Comparison of ENCODE assay signal across 9 cellular contexts in genomic region chrX:119502727-119503483, GRCh38. TPM values are rescaled to one million over a fixed set of nuclear protein-coding genes. Genes with fewer than 3 reads are reported as not detected.
DNase-seq lines count a peak whose midpoint lies in the region; ATAC-seq and TF ChIP-seq lines count a peak whose summit lies in the region.
"Had no signal": no experiment of that assay in that cellular context is flagged by ENCODE, and none has a peak within 500 bp of the region (broad histone marks: within the 10 kb centered on the region; RNA-seq: fewer than 3 reads in every experiment).

No MANE protein-coding gene starts in this region.

- no peak overlapping the region for H3K4me3 Mint-ChIP-seq in effector memory CD8-positive, alpha-beta T cell

- in situ Hi-C loops in GM23248 (cut with MboI) = loop anchor here (25.0 kb wide), 1 partner anchor 234 kb away; no protein-coding TSS in a partner anchor

- H3K4me1 Mint-ChIP-seq in effector memory CD8-positive, alpha-beta T cell (ENCODE audit: low read depth in 2 of 2) = peaks cover 0 to 9% of the 10 kb centered on the region in 2 donors

- DNase-seq in GM23248 (peak; percentile 82), RWPE2 (ENCODE audit: low spot score) (peak; percentile 68), renal cortical epithelial cell (ENCODE audit: low read depth) (peak; percentile 28), T-helper 9 cell (no peak), GM19240 (ENCODE audit: insufficient read length, low spot score) (no peak), NOMO-1 (lab: John Stamatoyannopoulos, UW; ENCODE audit: unreplicated experiment in 2 of 2) (no peak), NOMO-1 treated with dmso at 0.1 percent for 144 hours (lab: John Stamatoyannopoulos, UW; ENCODE audit: unreplicated experiment) (no peak)
- DNase-seq in effector memory CD8-positive, alpha-beta T cell = no peak

- no peak for TF ChIP-seq CTCF in RWPE2 (IDR thresholded peaks at IDR 0.05; ENCODE audit: poor library complexity, severe bottlenecking)

- WGBS in GM23248 (ENCODE audit: low coverage in 1 of 2, low lambda C conversion rate in 2 of 2, missing lambda C conversion rate in 2 of 2), 2 experiments = 61 to 62% methylated on average over 9 to 11 of the region's 11 CpGs

- H2AFZ ChIP-seq in GM23248 = no peak overlapping the region

- no peaks in the 10 kb centered on the region for H3K9me3 Mint-ChIP-seq in effector memory CD8-positive, alpha-beta T cell

- ATAC-seq in RWPE2 (ENCODE audit: low read depth) = peak; percentile 74
- peak; percentile 76 for ATAC-seq in effector memory CD8-positive, alpha-beta T cell (replicated peaks)

- H3K4me1 ChIP-seq in GM23248 (ENCODE audit: insufficient read depth) (peaks cover 14% of the 10 kb centered on the region), RWPE2 (ENCODE audit: insufficient read depth, poor library complexity, severe bottlenecking) (peaks cover 34% of the 10 kb centered on the region)

- H3F3A ChIP-seq in GM23248 (ENCODE audit: insufficient read depth) = peaks cover 7% of the 10 kb centered on the region

- H3K27me3 ChIP-seq in GM23248 (replicated peaks; ENCODE audit: insufficient read depth) = no peaks in the 10 kb centered on the region
- no peaks in the 10 kb centered on the region for H3K27me3 ChIP-seq in RWPE2 (ENCODE audit: insufficient read depth, poor library complexity, severe bottlenecking)

- H3K27me3 Mint-ChIP-seq in effector memory CD8-positive, alpha-beta T cell = no peaks in the 10 kb centered on the region

- H3K79me2 ChIP-seq in GM23248 (ENCODE audit: insufficient read depth) = no peaks in the 10 kb centered on the region

- no peaks in the 10 kb centered on the region for H3K36me3 Mint-ChIP-seq in effector memory CD8-positive, alpha-beta T cell (ENCODE audit: insufficient read depth)

- H3K27ac Mint-ChIP-seq in effector memory CD8-positive, alpha-beta T cell = peak overlapping the region in 1 of 2 donors; percentile 53

- H3K9me3 ChIP-seq in GM23248 (ENCODE audit: low read depth) (no peaks in the 10 kb centered on the region), RWPE2 (ENCODE audit: severe bottlenecking) (no peaks in the 10 kb centered on the region)

- H3K36me3 ChIP-seq in GM23248 (ENCODE audit: low read depth) (no peaks in the 10 kb centered on the region), RWPE2 (ENCODE audit: low read depth) (no peaks in the 10 kb centered on the region)

- H3K9ac ChIP-seq in GM23248 = peak overlapping the region; percentile 30; the same call in 1 of the 2 replicates

- H3K9me2 ChIP-seq in GM23248 (ENCODE audit: insufficient read depth) = no peaks in the 10 kb centered on the region

- no peaks in the 10 kb centered on the region for H4K20me1 ChIP-seq in GM23248 (ENCODE audit: insufficient read depth)

- peak overlapping the region; percentile 68 for H3K4me2 ChIP-seq in GM23248 (ENCODE audit: unreplicated experiment)

- H3K4me3 ChIP-seq in GM23248 = no peak overlapping the region; the same call in 1 of the 2 replicates
- no peak overlapping the region for H3K4me3 ChIP-seq in RWPE2 (ENCODE audit: severe bottlenecking)

- H3K27ac ChIP-seq in GM23248 (peak overlapping the region; percentile 62), RWPE2 (ENCODE audit: poor library complexity, severe bottlenecking) (peak overlapping the region; percentile 95)
- H3K27ac ChIP-seq: HL-60 had no signal

RNA-seq across cellular contexts. Expression of gene SLC25A5, which starts 34.7 kb away (rescaled TPM):
- 98.9 and 104 TPM in 2 replicates for total RNA-seq in GM23248 (2014; rRNA removed; shearing (Covaris generic))
- polyA plus RNA-seq in GM23248 (2016; fragmentation: Nextera tagmentation; extraction: Ambion mirVana) = 148 and 150 TPM in 2 replicates
- 194 and 195 TPM in 2 replicates for total RNA-seq in renal cortical epithelial cell

Comparison
In these comparisons a context has a peak if more than half of its experiments do, and no peak if none do; other contexts are left out.
1. DNase-seq: peak in GM23248 (single experiment), RWPE2 (single experiment) and renal cortical epithelial cell (single experiment); none in effector memory CD8-positive, alpha-beta T cell (0 of 3), T-helper 9 cell (single experiment), GM19240 (single experiment), NOMO-1 (0 of 2) and NOMO-1 treated with dmso at 0.1 percent for 144 hours (single experiment).